In genomic region chr14:104120281-104120741, GRCh38 we compare ENCODE assay signal across 29 cellular contexts. TPM values are rescaled to one million over a fixed set of nuclear protein-coding genes. Genes with fewer than 3 reads are reported as not detected.
DNase-seq lines count a peak whose midpoint lies in the region; ATAC-seq, FAIRE-seq and TF ChIP-seq lines count a peak whose summit lies in the region.
"Had no signal": no experiment of that assay in that cellular context is flagged by ENCODE, and none has a peak within 500 bp of the region (broad histone marks: within the 10 kb centered on the region; RNA-seq: fewer than 3 reads in every experiment).

No MANE protein-coding gene starts in this region.

- no TSS peak for BruUV-seq in HepG2 (replicated peaks; lab: Mats Ljungman, UMichigan)

- H3K27ac ChIP-seq in right lobe of liver = no peak overlapping the region
- no peak overlapping the region for H3K27ac ChIP-seq in HepG2 (ENCODE audit: extremely low read length, insufficient read depth, low read length)
- no peak overlapping the region for H3K27ac ChIP-seq in endodermal cell (ENCODE audit: low read depth, low read length)
- H3K27ac ChIP-seq in aorta (ENCODE audit: low read depth in 1 of 2, low read length in 2 of 2) = no peak overlapping the region
- H3K27ac ChIP-seq in uterus = no peak overlapping the region
- H3K27ac ChIP-seq: brain microvascular endothelial cell, ovary, SK-N-MC, tibial artery had no signal

- no peaks in the 10 kb centered on the region for H3K4me1 Mint-ChIP-seq in endodermal cell
- H3K4me1 Mint-ChIP-seq: IgD-negative memory B cell had no signal

- H3K9me3 ChIP-seq in right lobe of liver (peaks cover 0 to 4% (median 0%) of the 10 kb centered on the region in 4 donors), HepG2 (ENCODE audit: low read length) (no peaks in the 10 kb centered on the region), endodermal cell (ENCODE audit: control insufficient read depth, low read length) (no peaks in the 10 kb centered on the region), aorta (ENCODE audit: control insufficient read depth, low read length) (no peaks in the 10 kb centered on the region), uterus (peaks cover 0 to 13% of the 10 kb centered on the region in 2 donors)
- H3K9me3 ChIP-seq: mucosa of descending colon had no signal

- H3K36me3 Mint-ChIP-seq in endodermal cell (ENCODE audit: low read depth) = no peaks in the 10 kb centered on the region
- H3K36me3 Mint-ChIP-seq: IgD-negative memory B cell had no signal

- TF ChIP-seq CTCF in right lobe of liver (IDR thresholded peaks at IDR 0.05) (no peak), HepG2 (CRISPR knock-in tag; IDR thresholded peaks at IDR 0.05) (no peak), endodermal cell (conservative IDR thresholded peaks at IDR 0.05) (no peak), uterus (IDR thresholded peaks at IDR 0.05) (no peak)

- H3K9ac ChIP-seq in HepG2 (ENCODE audit: insufficient read depth, low read depth, low read length) (no peak overlapping the region), endodermal cell (ENCODE audit: extremely low read depth, low read length, poor library complexity, severe bottlenecking) (no peak overlapping the region)

- in situ Hi-C loops in HepG2 (cut with HindIII; ENCODE audit: extremely low pct_ligation_motif_present, low pct_unique_long_range_greater_than_20kb) = no loop called here

- peak in 2 of 3 donors; percentile 19 to 20 for DNase-seq in right lobe of liver
- DNase-seq in HepG2 (ENCODE audit: low spot score) = no peak
- DNase-seq in endodermal cell = peak; percentile 33
- DNase-seq in myocyte (ENCODE audit: low read depth) = peak; percentile 65
- peak; percentile 32 to 65 for DNase-seq in aorta
- DNase-seq in AG20443 (ENCODE audit: low spot score) = no peak
- no peak for DNase-seq in uterus
- DNase-seq: activated B cell treated with CpG ODN at 0.5 μM for 24 hours; activated CD4-positive, alpha-beta T cell treated with anti-CD3 and anti-CD28 coated beads, Interleukin-2, amount 50 U/mL, for 1 hour; activated naive CD4-positive, alpha-beta T cell treated with anti-CD3 and anti-CD28 coated beads for 36 hours; activated T-cell treated with anti-CD3 and anti-CD28 coated beads, Interleukin-2, amount 50 U/mL, for 72 hours; brain microvascular endothelial cell; HFFc6; NCI-H146; NCI-H446; RPMI8226; stimulated activated CD4-positive, alpha-beta T cell treated with anti-CD3 and anti-CD28 coated beads, Interleukin-2, amount 100 ng/mL, for 24 hours; stimulated activated CD8-positive, alpha-beta memory T cell treated with anti-CD3 and anti-CD28 coated beads, Interleukin-4, amount 100 ng/mL, for 48 hours had no signal

- CTCF ChIA-PET in HepG2 (lab: Yijun Ruan, JAX; ENCODE audit: low intra/inter-chr PET ratio, low total read pairs) = no interaction called here

- no peak for ATAC-seq in right lobe of liver
- ATAC-seq in HepG2 = no peak
- ATAC-seq in aorta (ENCODE audit: low FRiP score) = no peak
- ATAC-seq: activated T-cell treated with anti-CD3 and anti-CD28 coated beads, Interleukin-2, amount 50 U/mL, for 72 hours; GM23338; mucosa of descending colon; stimulated activated naive CD8-positive, alpha-beta T cell treated with anti-CD3 and anti-CD28 coated beads, Interleukin-15, amount 100 ng/mL, for 72 hours had no signal

- no peaks in the 10 kb centered on the region for H3K27me3 ChIP-seq in right lobe of liver
- peaks cover 1 to 12% of the 10 kb centered on the region in 2 experiments; a peak in 4 of 5 replicates for H3K27me3 ChIP-seq in HepG2 (ENCODE audit: control insufficient read depth in 1 of 2, insufficient read depth in 2 of 2, low read length in 2 of 2)
- H3K27me3 ChIP-seq in endodermal cell (ENCODE audit: control insufficient read depth, insufficient read depth, low read length, poor library complexity, severe bottlenecking) = peaks cover 67% of the 10 kb centered on the region
- no peaks in the 10 kb centered on the region for H3K27me3 ChIP-seq in aorta (ENCODE audit: control insufficient read depth in 1 of 2, insufficient read depth in 2 of 2, low read length in 1 of 2)
- H3K27me3 ChIP-seq in uterus = peaks cover 0 to 6% of the 10 kb centered on the region in 2 donors

- POLR2A ChIA-PET in HepG2 (lab: Yijun Ruan, JAX) = no interaction called here

- H3K36me3 ChIP-seq in right lobe of liver (no peaks in the 10 kb centered on the region), HepG2 (replicated peaks in 1 of 2; ENCODE audit: control insufficient read depth in 1 of 2, insufficient read depth in 2 of 2, low read length in 2 of 2) (no peaks in the 10 kb centered on the region), endodermal cell (ENCODE audit: control insufficient read depth, insufficient read depth, low read length) (no peaks in the 10 kb centered on the region), aorta (ENCODE audit: control insufficient read depth in 1 of 2, insufficient read depth in 2 of 2, low read length in 1 of 2) (no peaks in the 10 kb centered on the region), uterus (no peaks in the 10 kb centered on the region)
- H3K36me3 ChIP-seq: brain microvascular endothelial cell, ovary, tibial artery had no signal

- no peak overlapping the region for H3K27ac Mint-ChIP-seq in endodermal cell
- H3K27ac Mint-ChIP-seq: activated B cell treated with CpG ODN at 0.5 μM for 24 hours; activated naive CD4-positive, alpha-beta T cell treated with anti-CD3 and anti-CD28 coated beads for 36 hours; activated T-cell treated with anti-CD3 and anti-CD28 coated beads, Interleukin-2, amount 50 U/mL, for 72 hours; CD8-positive, alpha-beta memory T cell; GM23338; HFFc6; stimulated activated naive CD8-positive, alpha-beta T cell treated with anti-CD3 and anti-CD28 coated beads, Interleukin-15, amount 100 ng/mL, for 72 hours had no signal

- no peaks in the 10 kb centered on the region for H3K79me2 ChIP-seq in HepG2 (ENCODE audit: insufficient read depth, low read length)

- H2AFZ ChIP-seq in HepG2 (ENCODE audit: low read length) = no peak overlapping the region
- H2AFZ ChIP-seq: GM23338 had no signal

- H3K4me2 ChIP-seq in HepG2 (ENCODE audit: low read depth, low read length) = no peak overlapping the region
- H3K4me2 ChIP-seq: GM23338 had no signal

- no peak for TF ChIP-seq RAD21 in HepG2 (CRISPR knock-in tag; IDR thresholded peaks at IDR 0.05)

- TF ChIP-seq POLR2A in right lobe of liver (IDR thresholded peaks at IDR 0.05) = no peak
- no peak for TF ChIP-seq POLR2A in HepG2 (IDR thresholded peaks at IDR 0.05; ENCODE audit: insufficient read depth in 1 of 2, low read depth in 2 of 2, low read length in 2 of 2)
- no peak for TF ChIP-seq POLR2A in uterus (IDR thresholded peaks at IDR 0.05)

- intact Hi-C loops in right lobe of liver (cut with DNase I) (no loop called here), HepG2 (cut with micrococcal nuclease; ENCODE audit: unreplicated experiment) (no loop called here), aorta (cut with DNase I) (no loop called here), uterus (cut with DNase I; ENCODE audit: low total_unique reads) (no loop called here)

- H4K20me1 ChIP-seq in HepG2 (ENCODE audit: insufficient read depth, low read length) = no peaks in the 10 kb centered on the region

- FAIRE-seq in HepG2 (lab: Jason Lieb, UNC) = no peak

- H3K4me3 Mint-ChIP-seq in endodermal cell = no peak overlapping the region
- H3K4me3 Mint-ChIP-seq: activated B cell treated with CpG ODN at 0.5 μM for 24 hours; activated naive CD4-positive, alpha-beta T cell treated with anti-CD3 and anti-CD28 coated beads for 36 hours; activated T-cell treated with anti-CD3 and anti-CD28 coated beads, Interleukin-2, amount 50 U/mL, for 72 hours; GM23338; HFFc6; stimulated activated naive CD8-positive, alpha-beta T cell treated with anti-CD3 and anti-CD28 coated beads, Interleukin-15, amount 100 ng/mL, for 72 hours had no signal

- no CpG with 5 or more reads among the region's 5 CpGs for WGBS in right lobe of liver (ENCODE audit: insufficient coverage, low coverage, low lambda C conversion rate, missing lambda C conversion rate)
- WGBS in HepG2 (ENCODE audit: low lambda C conversion rate) = 0% methylated on average over 5 of the region's 5 CpGs
- 89% methylated on average over 4 to 5 of the region's 5 CpGs for WGBS in endodermal cell (ENCODE audit: insufficient coverage in 1 of 2, insufficient read length in 1 of 2), 2 experiments
- WGBS in aorta, 2 donors = 75 to 83% methylated on average over 5 of the region's 5 CpGs

- H3K4me3 ChIP-seq in right lobe of liver = no peak overlapping the region
- H3K4me3 ChIP-seq in HepG2 (replicated peaks in 1 of 3; ENCODE audit: insufficient read depth in 1 of 3, low read depth in 2 of 3, low read length in 3 of 3) = no peak overlapping the region
- no peak overlapping the region for H3K4me3 ChIP-seq in endodermal cell (ENCODE audit: low read length)
- no peak overlapping the region for H3K4me3 ChIP-seq in aorta (ENCODE audit: low read length in 2 of 2)
- H3K4me3 ChIP-seq in uterus = no peak overlapping the region
- H3K4me3 ChIP-seq: GM23338, mucosa of descending colon, ovary, SK-N-MC, tibial artery had no signal

- H3K4me1 ChIP-seq in right lobe of liver (peaks cover 0 to 12% (median 0%) of the 10 kb centered on the region in 4 donors), HepG2 (ENCODE audit: insufficient read depth, low read length) (no peaks in the 10 kb centered on the region), endodermal cell (ENCODE audit: control insufficient read depth, insufficient read depth, low read length) (no peaks in the 10 kb centered on the region), aorta (ENCODE audit: control insufficient read depth in 1 of 2, insufficient read depth in 2 of 2, low read length in 2 of 2) (no peaks in the 10 kb centered on the region), uterus (peaks cover 0 to 15% of the 10 kb centered on the region in 2 donors)

- peaks cover 55% of the 10 kb centered on the region for H3K27me3 Mint-ChIP-seq in endodermal cell (ENCODE audit: insufficient read depth)

- peaks cover 17% of the 10 kb centered on the region for H3K9me3 Mint-ChIP-seq in endodermal cell

- TF ChIP-seq EP300 in HepG2 (IDR thresholded peaks at IDR 0.05; ENCODE audit: low read depth in 2 of 2, low read length in 2 of 2) = no peak
- no peak for TF ChIP-seq EP300 in HepG2 (CRISPR knock-in tag; IDR thresholded peaks at IDR 0.05; ENCODE audit: borderline replicate concordance)

RNA-seq across cellular contexts. Expression of gene KIF26A, which starts 18.1 kb away (rescaled TPM):
- total RNA-seq in right lobe of liver = 1 to 10 TPM in 4 of 6 experiments, under 1 TPM in 2; 0.79 to 1.5 (median 1.1) TPM
- not detected in 2 replicates for total RNA-seq in HepG2 (2016; rRNA removed; fragmentation: Illumina TruSeq; extraction: Trizol)
- not detected in 2 replicates for total RNA-seq in HepG2 (2016; cell fraction: cytosol; rRNA removed; fragmentation: Illumina TruSeq; extraction: Trizol; ENCODE audit: low read depth)
- not detected in 2 replicates for total RNA-seq in HepG2 (2016; cell fraction: insoluble cytoplasmic fraction; rRNA removed; fragmentation: Illumina TruSeq; extraction: Trizol)
- not detected in 2 replicates for total RNA-seq in HepG2 (2016; cell fraction: membrane; rRNA removed; fragmentation: Illumina TruSeq; extraction: Trizol)
- total RNA-seq in HepG2 (2016; cell fraction: nucleus; rRNA removed; fragmentation: Illumina TruSeq; extraction: Trizol) = not detected in 2 replicates
- polyA plus RNA-seq in HepG2 (2011; rRNA removed) = not detected in 2 replicates
- not detected in 2 replicates for polyA plus RNA-seq in HepG2 (2011; cell fraction: cytosol; rRNA removed)
- polyA plus RNA-seq in HepG2 (2011; cell fraction: nucleus; rRNA removed) = not detected in 2 replicates
- not detected in 2 replicates for polyA plus RNA-seq in HepG2 (2012)
- not detected in 2 replicates for polyA plus RNA-seq in HepG2 (2016; cell fraction: cytosol; fragmentation: Illumina TruSeq; extraction: Trizol; ENCODE audit: low read depth)
- polyA plus RNA-seq in HepG2 (2016; cell fraction: insoluble cytoplasmic fraction; fragmentation: Illumina TruSeq; extraction: Trizol; ENCODE audit: low read depth) = not detected in 2 replicates
- not detected in 2 replicates for polyA plus RNA-seq in HepG2 (2016; cell fraction: membrane; fragmentation: Illumina TruSeq; extraction: Trizol; ENCODE audit: low read depth)
- not detected in 2 replicates for polyA plus RNA-seq in HepG2 (2016; cell fraction: nucleus; fragmentation: Illumina TruSeq; extraction: Trizol; ENCODE audit: insufficient read depth, low read depth)
- 0.02 and 12.4 TPM in 2 replicates for polyA minus RNA-seq in HepG2 (2011; rRNA and poly(A)+ RNA removed; ENCODE audit: low replicate concordance)
- polyA minus RNA-seq in HepG2 (2011; cell fraction: cytosol; rRNA and poly(A)+ RNA removed) = 0.18 and 0.30 TPM in 2 replicates
- 0.13 TPM in 1 of 2 replicates, not detected in the other for polyA minus RNA-seq in HepG2 (2011; cell fraction: nucleus; rRNA and poly(A)+ RNA removed)
- total RNA-seq in endodermal cell = 10 to 100 TPM; 36.7 to 54.8 TPM
- 9.9 TPM for polyA plus RNA-seq in endodermal cell (2013, experiment 1 of 2)
- 8.4 TPM for polyA plus RNA-seq in endodermal cell (2013, experiment 2 of 2)
- not detected in 2 replicates for total RNA-seq in myocyte
- polyA plus RNA-seq in myocyte (2012) = not detected
- total RNA-seq in aorta = 1 to 10 TPM; 4.6 to 8.3 TPM
- polyA plus RNA-seq in aorta = 1 to 10 TPM in 1 of 2 donors, under 1 TPM in 1; 0.13 to 1.9 TPM
- total RNA-seq in uterus = 10 to 100 TPM in 1 of 4 donors, 1 to 10 TPM in 3; 4.1 to 10.5 (median 7.5) TPM
- total RNA-seq: activated B cell treated with CpG ODN at 0.5 μM for 24 hours had no signal
- polyA plus RNA-seq: CD8-positive, alpha-beta memory T cell; IgD-negative memory B cell had no signal

RNA-seq across cellular contexts. Expression of gene ASPG, which starts 34.8 kb away (rescaled TPM):
- total RNA-seq in right lobe of liver (100 to 1,000 TPM in 3 of 6 experiments, 10 to 100 TPM in 3; 37.3 to 232 (median 110) TPM), HepG2 (2016; rRNA removed; fragmentation: Illumina TruSeq; extraction: Trizol) (not detected in 2 replicates), endodermal cell (1 to 10 TPM in 1 of 2 donors, under 1 TPM in 1; 0.71 to 1.4 TPM), myocyte (not detected in 2 replicates), aorta (1 to 10 TPM in 1 of 2 donors, under 1 TPM in 1; 0.13 to 2.2 TPM), uterus (10 to 100 TPM in 1 of 4 donors, under 1 TPM in 2, not detected in 1; 0.41 to 16.2 (median 0.51) TPM)
- total RNA-seq in HepG2 (2016; cell fraction: cytosol; rRNA removed; fragmentation: Illumina TruSeq; extraction: Trizol; ENCODE audit: low read depth) = not detected in 2 replicates
- total RNA-seq in HepG2 (2016; cell fraction: insoluble cytoplasmic fraction; rRNA removed; fragmentation: Illumina TruSeq; extraction: Trizol) = not detected in 2 replicates
- not detected in 2 replicates for total RNA-seq in HepG2 (2016; cell fraction: membrane; rRNA removed; fragmentation: Illumina TruSeq; extraction: Trizol)
- not detected in 2 replicates for total RNA-seq in HepG2 (2016; cell fraction: nucleus; rRNA removed; fragmentation: Illumina TruSeq; extraction: Trizol)
- polyA plus RNA-seq in HepG2 (2011; rRNA removed) (not detected in 2 replicates), aorta (1 to 10 TPM in 1 of 2 donors, under 1 TPM in 1; 0.20 to 1.6 TPM)
- polyA plus RNA-seq in HepG2 (2011; cell fraction: cytosol; rRNA removed) = not detected in 2 replicates
- not detected in 2 replicates for polyA plus RNA-seq in HepG2 (2011; cell fraction: nucleus; rRNA removed)
- polyA plus RNA-seq in HepG2 (2012) = not detected in 2 replicates
- not detected in 2 replicates for polyA plus RNA-seq in HepG2 (2016; cell fraction: cytosol; fragmentation: Illumina TruSeq; extraction: Trizol; ENCODE audit: low read depth)
- polyA plus RNA-seq in HepG2 (2016; cell fraction: insoluble cytoplasmic fraction; fragmentation: Illumina TruSeq; extraction: Trizol; ENCODE audit: low read depth) = not detected in 2 replicates
- not detected in 2 replicates for polyA plus RNA-seq in HepG2 (2016; cell fraction: membrane; fragmentation: Illumina TruSeq; extraction: Trizol; ENCODE audit: low read depth)
- not detected in 2 replicates for polyA plus RNA-seq in HepG2 (2016; cell fraction: nucleus; fragmentation: Illumina TruSeq; extraction: Trizol; ENCODE audit: insufficient read depth, low read depth)
- polyA minus RNA-seq in HepG2 (2011; rRNA and poly(A)+ RNA removed; ENCODE audit: low replicate concordance) = 0.37 TPM in 1 of 2 replicates, not detected in the other
- not detected in 2 replicates for polyA minus RNA-seq in HepG2 (2011; cell fraction: cytosol; rRNA and poly(A)+ RNA removed)
- not detected in 2 replicates for polyA minus RNA-seq in HepG2 (2011; cell fraction: nucleus; rRNA and poly(A)+ RNA removed)
- 0.32 TPM for polyA plus RNA-seq in endodermal cell (2013, experiment 1 of 2)
- 0.33 TPM for polyA plus RNA-seq in endodermal cell (2013, experiment 2 of 2)
- polyA plus RNA-seq in myocyte (2012) = not detected
- total RNA-seq: activated B cell treated with CpG ODN at 0.5 μM for 24 hours; activated naive CD4-positive, alpha-beta T cell treated with anti-CD3 and anti-CD28 coated beads for 36 hours; CD8-positive, alpha-beta memory T cell; chondrocyte; HFFc6; lung microvascular endothelial cell; T-helper 1 cell treated with Interleukin-12 subunit alpha and Interleukin-12 subunit beta and Interleukin-4 antibody, amounts not matched to agents 30 ng/mL and 1 ng/mL, for 36 hours had no signal
- polyA plus RNA-seq: CD8-positive, alpha-beta memory T cell; IgD-negative memory B cell had no signal

Comparison
In these comparisons a context has a peak if more than half of its experiments do, and no peak if none do; other contexts are left out.
1. DNase-seq: peak in right lobe of liver (2 of 3), endodermal cell (single experiment), myocyte (single experiment) and aorta (2 of 2); none in HepG2 (single experiment), AG20443 (single experiment) and uterus (0 of 2).